8 cellular contexts compared by ENCODE assay signal in the genomic region with DNA sequence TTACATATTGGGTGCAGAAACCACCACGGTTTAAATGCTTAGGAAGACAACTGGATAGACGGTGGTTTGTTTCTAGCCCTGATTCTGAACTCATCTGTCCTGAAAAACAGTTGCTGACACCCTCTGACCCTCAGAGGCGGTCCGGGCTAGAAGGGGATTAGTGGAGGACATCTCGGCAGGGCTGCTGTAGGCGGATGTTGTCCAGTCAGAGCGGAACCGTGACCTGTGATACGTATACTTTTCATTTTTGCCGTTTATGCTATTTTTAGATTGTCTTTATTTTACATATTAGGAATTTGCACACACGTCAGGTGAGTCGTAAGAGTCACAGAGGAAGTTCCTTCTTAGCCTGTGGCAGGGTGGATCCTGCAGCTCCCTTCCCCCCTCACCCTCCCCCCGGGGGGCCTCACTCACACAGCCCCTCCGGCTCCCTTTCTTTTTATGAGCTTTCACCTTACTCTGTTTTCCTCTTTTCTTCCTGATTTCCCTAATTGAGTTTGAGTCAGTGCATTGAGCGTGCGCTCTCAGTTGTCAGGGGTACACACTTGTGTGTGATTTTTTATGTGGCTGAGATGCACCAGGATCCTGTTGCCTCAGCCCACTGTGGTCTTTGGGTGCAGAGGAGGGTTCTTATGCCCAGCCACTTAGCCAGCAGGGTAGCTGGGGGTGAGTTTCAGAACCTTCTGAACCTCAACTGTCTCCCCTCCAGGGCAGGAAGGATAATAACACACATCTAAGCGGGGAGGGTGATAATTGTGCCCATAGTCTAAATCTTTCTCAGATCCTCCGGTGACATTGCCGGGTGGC.
DNase-seq lines count a peak whose midpoint lies in the region; ATAC-seq, FAIRE-seq and TF ChIP-seq lines count a peak whose summit lies in the region.

No MANE protein-coding gene starts in this region.

- in situ Hi-C loops in GM13976 (cut with MboI; ENCODE audit: low sequenced_read_pairs, unreplicated experiment): no loop called here

- H3K9ac ChIP-seq in neural progenitor cell (no peak overlapping the region), kidney (ENCODE audit: low read length in 2 of 2) (peak overlapping the region in 1 of 2 donors; percentile 19)

- DNase-seq in GM13976 (ENCODE audit: low spot score): peak; percentile 83
- no peak for DNase-seq in activated T-cell treated with anti-CD3 and anti-CD28 coated beads, Interleukin-2, amount 50 U/mL, for 4 hours
- DNase-seq in neural progenitor cell (ENCODE audit: low spot score): peak; percentile 45
- DNase-seq in NCI-H146 (lab: John Stamatoyannopoulos, UW): no peak
- no peak for DNase-seq in erythroblast (lab: John Stamatoyannopoulos, UW)
- DNase-seq in kidney: no peak
- no peak for DNase-seq in NCI-H748 treated with DMSO at 0.1 percent for 48 hours (lab: John Stamatoyannopoulos, UW)

- H3K27ac ChIP-seq in neural progenitor cell (no peak overlapping the region), kidney (ENCODE audit: low read depth in 2 of 2, low read length in 2 of 2) (no peak overlapping the region)

- H3F3A ChIP-seq in neural progenitor cell (ENCODE audit: low read depth): no peaks in the 10 kb centered on the region

- no peaks in the 10 kb centered on the region for H3K9me3 Mint-ChIP-seq in activated T-cell treated with anti-CD3 and anti-CD28 coated beads, Interleukin-2, amount 50 U/mL, for 4 hours
- no peaks in the 10 kb centered on the region for H3K9me3 Mint-ChIP-seq in neural progenitor cell

- H3K79me2 ChIP-seq in neural progenitor cell (ENCODE audit: low read depth): no peaks in the 10 kb centered on the region

- no peak overlapping the region for H2AFZ ChIP-seq in neural progenitor cell (replicated peaks)

- ATAC-seq in HG02973 (IDR thresholded peaks at IDR 0.05; ENCODE audit: unreplicated experiment): peak; percentile 51
- ATAC-seq in activated T-cell treated with anti-CD3 and anti-CD28 coated beads, Interleukin-2, amount 50 U/mL, for 4 hours: peak; percentile 54 to 60

- no peak overlapping the region for H3K4me3 ChIP-seq in neural progenitor cell
- H3K4me3 ChIP-seq in kidney (ENCODE audit: low read length in 2 of 2): no peak overlapping the region

- H3K27me3 ChIP-seq in neural progenitor cell: no peaks in the 10 kb centered on the region

- peak overlapping the region; percentile 44 for H3K27ac Mint-ChIP-seq in neural progenitor cell

- H3K36me3 ChIP-seq in neural progenitor cell (no peaks in the 10 kb centered on the region), kidney (ENCODE audit: control insufficient read depth in 1 of 2, insufficient read depth in 2 of 2, low read length in 2 of 2) (no peaks in the 10 kb centered on the region)

- H3K4me1 ChIP-seq in neural progenitor cell: peaks cover 42% of the 10 kb centered on the region
- peaks cover 5% of the 10 kb centered on the region in 2 donors for H3K4me1 ChIP-seq in kidney (ENCODE audit: control insufficient read depth in 1 of 2, insufficient read depth in 1 of 2, low read depth in 1 of 2, low read length in 2 of 2)

- TF ChIP-seq POLR2A in erythroblast (IDR thresholded peaks at IDR 0.05; ENCODE audit: low read length): no peak

- no peak for FAIRE-seq in kidney (lab: Jason Lieb, UNC)

- H3K4me2 ChIP-seq in neural progenitor cell: peak overlapping the region; percentile 5

- TF ChIP-seq CTCF in GM13976 (IDR thresholded peaks at IDR 0.05; ENCODE audit: borderline replicate concordance, control extremely low read depth, extremely low read depth, insufficient read depth, missing control alignments) (no peak), neural progenitor cell (IDR thresholded peaks at IDR 0.05) (no peak), kidney (IDR thresholded peaks at IDR 0.05; ENCODE audit: borderline replicate concordance, extremely low read depth, insufficient read depth) (no peak)

- peak overlapping the region; percentile 61 for H3K4me3 Mint-ChIP-seq in activated T-cell treated with anti-CD3 and anti-CD28 coated beads, Interleukin-2, amount 50 U/mL, for 4 hours
- peak overlapping the region; percentile 17 for H3K4me3 Mint-ChIP-seq in neural progenitor cell

- H3K27me3 Mint-ChIP-seq in activated T-cell treated with anti-CD3 and anti-CD28 coated beads, Interleukin-2, amount 50 U/mL, for 4 hours (ENCODE audit: low read depth): no peaks in the 10 kb centered on the region
- H3K27me3 Mint-ChIP-seq in neural progenitor cell (ENCODE audit: insufficient read depth, low read depth): no peaks in the 10 kb centered on the region

- intact Hi-C loops in kidney (cut with DNase I): no loop called here

- H3K9me3 ChIP-seq in neural progenitor cell (ENCODE audit: low read depth): no peaks in the 10 kb centered on the region
- H3K9me3 ChIP-seq in kidney (ENCODE audit: control insufficient read depth in 1 of 2, low read length in 2 of 2): no peaks in the 10 kb centered on the region

- H4K20me1 ChIP-seq in neural progenitor cell (ENCODE audit: low read depth): peaks cover 13% of the 10 kb centered on the region

- H3K36me3 Mint-ChIP-seq in activated T-cell treated with anti-CD3 and anti-CD28 coated beads, Interleukin-2, amount 50 U/mL, for 4 hours (ENCODE audit: insufficient read depth): peaks cover 20% of the 10 kb centered on the region
- H3K36me3 Mint-ChIP-seq in neural progenitor cell: peaks cover 14% of the 10 kb centered on the region

- peaks cover 65% of the 10 kb centered on the region for H3K4me1 Mint-ChIP-seq in activated T-cell treated with anti-CD3 and anti-CD28 coated beads, Interleukin-2, amount 50 U/mL, for 4 hours (ENCODE audit: low read depth)
- peaks cover 42% of the 10 kb centered on the region for H3K4me1 Mint-ChIP-seq in neural progenitor cell

Comparison
In these comparisons a context has a peak if more than half of its experiments do, and no peak if none do; other contexts are left out.
1. DNase-seq: peak in GM13976 (single experiment) and neural progenitor cell (single experiment); none in activated T-cell treated with anti-CD3 and anti-CD28 coated beads, Interleukin-2, amount 50 U/mL, for 4 hours (single experiment), NCI-H146 (single experiment), erythroblast (0 of 2), kidney (single experiment) and NCI-H748 treated with DMSO at 0.1 percent for 48 hours (single experiment).